ENCODE assay signal across 24 cellular contexts in genomic region chr21:16185766-16186165, GRCh38.
"Had no signal": no experiment of that assay in that cellular context is flagged by ENCODE, and none has a peak within 500 bp of the region (broad histone marks: within the 10 kb centered on the region; RNA-seq: fewer than 3 reads in every experiment).

No MANE protein-coding gene starts in this region.

- DNase-seq: activated CD4-positive, alpha-beta T cell treated with anti-CD3 and anti-CD28 coated beads for 48 hours; activated CD4-positive, alpha-beta T cell treated with anti-CD3 and anti-CD28 coated beads, Interleukin-2, amount 50 U/mL, for 48 hours; activated CD8-positive, alpha-beta memory T cell treated with anti-CD3 and anti-CD28 coated beads for 24 hours; activated effector memory CD4-positive, alpha-beta T cell treated with anti-CD3 and anti-CD28 coated beads, Interleukin-2, amount 50 U/mL, for 16 hours; activated naive CD4-positive, alpha-beta T cell treated with anti-CD3 and anti-CD28 coated beads, Interleukin-2, amount 10 ng/mL, durations not matched to agents 7 days and 5 days; activated naive CD8-positive, alpha-beta T cell treated with anti-CD3 and anti-CD28 coated beads, Interleukin-2, amount 10 ng/mL, durations not matched to agents 7 days and 5 days; colonic mucosa; effector memory CD8-positive, alpha-beta T cell; foreskin fibroblast; left lung; mucosa of descending colon; nephron progenitor cell; pancreas; psoas muscle; sigmoid colon; small intestine; stimulated activated CD4-positive, alpha-beta T cell treated with anti-CD3 and anti-CD28 coated beads, Interleukin-4, amount 100 ng/mL, for 24 hours; tibial artery; WERI-Rb-1 had no signal

- H3K4me3 Mint-ChIP-seq: activated naive CD4-positive, alpha-beta T cell treated with anti-CD3 and anti-CD28 coated beads, Interleukin-2, amount 10 ng/mL, durations not matched to agents 7 days and 5 days; activated naive CD8-positive, alpha-beta T cell treated with anti-CD3 and anti-CD28 coated beads, Interleukin-2, amount 10 ng/mL, durations not matched to agents 7 days and 5 days; activated T-helper 1 cell treated with anti-CD3 and anti-CD28 coated beads, Interleukin-12 subunit alpha, Interleukin-12 subunit beta, Interleukin-2, Interleukin-4 antibody, amounts not matched to agents 30 ng/mL and 10 ng/mL and 1 ng/mL, durations not matched to agents 14 hours and 24 hours and 36 hours; central memory CD8-positive, alpha-beta T cell; effector memory CD8-positive, alpha-beta T cell; nephron progenitor cell; stimulated activated effector memory CD8-positive, alpha-beta T cell treated with anti-CD3 and anti-CD28 coated beads, Interleukin-12 subunit alpha, Interleukin-12 subunit beta, amount 100 ng/mL, for 72 hours; stimulated activated naive CD8-positive, alpha-beta T cell treated with anti-CD3 and anti-CD28 coated beads, Interleukin-15, Interleukin-2, amounts not matched to agents 100 ng/mL and 50 ng/mL, for 24 hours had no signal

- H3K36me3 Mint-ChIP-seq: activated naive CD4-positive, alpha-beta T cell treated with anti-CD3 and anti-CD28 coated beads, Interleukin-2, amount 10 ng/mL, durations not matched to agents 7 days and 5 days; activated naive CD8-positive, alpha-beta T cell treated with anti-CD3 and anti-CD28 coated beads, Interleukin-2, amount 10 ng/mL, durations not matched to agents 7 days and 5 days; stimulated activated effector memory CD8-positive, alpha-beta T cell treated with anti-CD3 and anti-CD28 coated beads, Interleukin-12 subunit alpha, Interleukin-12 subunit beta, amount 100 ng/mL, for 72 hours had no signal

- H3K36me3 ChIP-seq: colonic mucosa, left lung, pancreas, sigmoid colon, tibial artery, WERI-Rb-1 had no signal

- H3K27ac Mint-ChIP-seq: activated naive CD4-positive, alpha-beta T cell treated with anti-CD3 and anti-CD28 coated beads, Interleukin-2, amount 10 ng/mL, durations not matched to agents 7 days and 5 days; activated naive CD8-positive, alpha-beta T cell treated with anti-CD3 and anti-CD28 coated beads, Interleukin-2, amount 10 ng/mL, durations not matched to agents 7 days and 5 days; activated T-helper 1 cell treated with anti-CD3 and anti-CD28 coated beads, Interleukin-12 subunit alpha, Interleukin-12 subunit beta, Interleukin-2, Interleukin-4 antibody, amounts not matched to agents 30 ng/mL and 10 ng/mL and 1 ng/mL, durations not matched to agents 14 hours and 24 hours and 36 hours; effector memory CD8-positive, alpha-beta T cell; stimulated activated effector memory CD8-positive, alpha-beta T cell treated with anti-CD3 and anti-CD28 coated beads, Interleukin-12 subunit alpha, Interleukin-12 subunit beta, amount 100 ng/mL, for 72 hours; stimulated activated naive CD8-positive, alpha-beta T cell treated with anti-CD3 and anti-CD28 coated beads, Interleukin-15, Interleukin-2, amounts not matched to agents 100 ng/mL and 50 ng/mL, for 24 hours had no signal

- H3K9me3 ChIP-seq: colonic mucosa, left lung, mucosa of descending colon, pancreas, sigmoid colon had no signal

- H3K27me3 Mint-ChIP-seq: activated naive CD4-positive, alpha-beta T cell treated with anti-CD3 and anti-CD28 coated beads, Interleukin-2, amount 10 ng/mL, durations not matched to agents 7 days and 5 days; activated naive CD8-positive, alpha-beta T cell treated with anti-CD3 and anti-CD28 coated beads, Interleukin-2, amount 10 ng/mL, durations not matched to agents 7 days and 5 days; central memory CD8-positive, alpha-beta T cell; effector memory CD8-positive, alpha-beta T cell; stimulated activated naive CD8-positive, alpha-beta T cell treated with anti-CD3 and anti-CD28 coated beads, Interleukin-15, Interleukin-2, amounts not matched to agents 100 ng/mL and 50 ng/mL, for 24 hours had no signal

- H3K4me1 Mint-ChIP-seq: activated naive CD4-positive, alpha-beta T cell treated with anti-CD3 and anti-CD28 coated beads, Interleukin-2, amount 10 ng/mL, durations not matched to agents 7 days and 5 days; activated naive CD8-positive, alpha-beta T cell treated with anti-CD3 and anti-CD28 coated beads, Interleukin-2, amount 10 ng/mL, durations not matched to agents 7 days and 5 days; central memory CD8-positive, alpha-beta T cell; stimulated activated effector memory CD8-positive, alpha-beta T cell treated with anti-CD3 and anti-CD28 coated beads, Interleukin-12 subunit alpha, Interleukin-12 subunit beta, amount 100 ng/mL, for 72 hours had no signal

- H3K9me3 Mint-ChIP-seq: activated naive CD4-positive, alpha-beta T cell treated with anti-CD3 and anti-CD28 coated beads, Interleukin-2, amount 10 ng/mL, durations not matched to agents 7 days and 5 days; activated naive CD8-positive, alpha-beta T cell treated with anti-CD3 and anti-CD28 coated beads, Interleukin-2, amount 10 ng/mL, durations not matched to agents 7 days and 5 days; activated T-helper 1 cell treated with anti-CD3 and anti-CD28 coated beads, Interleukin-12 subunit alpha, Interleukin-12 subunit beta, Interleukin-2, Interleukin-4 antibody, amounts not matched to agents 30 ng/mL and 10 ng/mL and 1 ng/mL, durations not matched to agents 14 hours and 24 hours and 36 hours; stimulated activated naive CD8-positive, alpha-beta T cell treated with anti-CD3 and anti-CD28 coated beads, Interleukin-15, Interleukin-2, amounts not matched to agents 100 ng/mL and 50 ng/mL, for 24 hours had no signal

- H3K4me1 ChIP-seq: colonic mucosa, pancreas, psoas muscle had no signal

- H3K27ac ChIP-seq: colonic mucosa, left lung, pancreas, psoas muscle, sigmoid colon, WERI-Rb-1 had no signal

- H3K4me3 ChIP-seq: colonic mucosa, left lung, lung, mucosa of descending colon, pancreas, psoas muscle, sigmoid colon, tibial artery had no signal

- H3K27me3 ChIP-seq: colonic mucosa, left lung, pancreas, sigmoid colon, tibial artery had no signal
